14 cellular contexts compared by ENCODE assay signal in genomic region chr17:59418732-59419166, GRCh38.
"Had no signal": no experiment of that assay in that cellular context is flagged by ENCODE, and none has a peak within 500 bp of the region (broad histone marks: within the 10 kb centered on the region; RNA-seq: fewer than 3 reads in every experiment).

No MANE protein-coding gene starts in this region.

- DNase-seq: activated CD4-positive, alpha-beta memory T cell treated with anti-CD3 and anti-CD28 coated beads for 36 hours; activated effector memory CD4-positive, alpha-beta T cell treated with anti-CD3 and anti-CD28 coated beads, Interleukin-2, amount 50 U/mL, for 16 hours; activated T-cell treated with anti-CD3 and anti-CD28 coated beads, Interleukin-2, amount 50 U/mL, for 4 hours; anterior cingulate cortex; hippocampal formation; kidney glomerular epithelial cell; right cardiac atrium; stimulated activated CD4-positive, alpha-beta T cell treated with anti-CD3 and anti-CD28 coated beads, Interleukin-2, amount 100 ng/mL, for 24 hours; stimulated activated naive B cell treated with anti-CD40 and anti-IgM and Interleukin-4, amounts not matched to agents 10 μg/mL and 1 μg/mL and 100 μg/mL, for 72 hours; T-helper 9 cell; upper lobe of right lung had no signal

- H3K36me3 ChIP-seq: suprapubic skin, upper lobe of right lung had no signal

- H3K4me1 ChIP-seq: upper lobe of right lung had no signal

- H3K9me3 ChIP-seq: suprapubic skin, upper lobe of right lung had no signal

- H3K27ac ChIP-seq: suprapubic skin, upper lobe of right lung, VCaP had no signal

- H3K27me3 ChIP-seq: suprapubic skin, upper lobe of right lung had no signal

- ATAC-seq: activated naive CD4-positive, alpha-beta T cell treated with anti-CD3 and anti-CD28 coated beads, Interleukin-2, amount 50 U/mL, for 72 hours; activated T-cell treated with anti-CD3 and anti-CD28 coated beads, Interleukin-2, amount 50 U/mL, for 4 hours; right cardiac atrium; stimulated activated naive B cell treated with anti-CD40 and anti-IgM and Interleukin-4, amounts not matched to agents 10 μg/mL and 1 μg/mL and 100 μg/mL, for 72 hours; upper lobe of right lung had no signal

- H3K4me3 ChIP-seq: suprapubic skin, upper lobe of right lung had no signal
